8 cellular contexts compared by ENCODE assay signal in genomic region chr17:43983515-43984411, GRCh38. TPM values are rescaled to one million over a fixed set of nuclear protein-coding genes. Genes with fewer than 3 reads are reported as not detected.
DNase-seq lines count a peak whose midpoint lies in the region; ATAC-seq and TF ChIP-seq lines count a peak whose summit lies in the region.

No MANE protein-coding gene starts in this region.

- DNase-seq in breast epithelium (ENCODE audit: low spot score in 2 of 2): no peak
- DNase-seq in MCF 10A (ENCODE audit: unreplicated experiment): no peak
- DNase-seq in lung (ENCODE audit: low spot score): no peak
- peak; percentile 37 to 90 for DNase-seq in upper lobe of left lung
- no peak for DNase-seq in midbrain (lab: John Stamatoyannopoulos, UW)

- TF ChIP-seq CTCF in breast epithelium (IDR thresholded peaks at IDR 0.05) (no peak), MCF 10A (IDR thresholded peaks at IDR 0.05; ENCODE audit: unreplicated experiment) (no peak), brain (conservative IDR thresholded peaks at IDR 0.05) (peak; percentile 29 to 70), lung (IDR thresholded peaks at IDR 0.05; ENCODE audit: control extremely low read depth, extremely low read depth) (no peak), upper lobe of left lung (IDR thresholded peaks at IDR 0.05) (peak in 3 of 6 experiments; percentile 26 to 35 (median 27))

- TF ChIP-seq POLR2A in breast epithelium (IDR thresholded peaks at IDR 0.05) (no peak), upper lobe of left lung (IDR thresholded peaks at IDR 0.05) (no peak)

- H3K27ac Mint-ChIP-seq in MCF 10A (ENCODE audit: low read depth, unreplicated experiment): no peak overlapping the region
- H3K27ac Mint-ChIP-seq in brain: no peak overlapping the region

- H3K36me3 Mint-ChIP-seq in MCF 10A (ENCODE audit: insufficient read depth, unreplicated experiment) (no peaks in the 10 kb centered on the region), brain (no peaks in the 10 kb centered on the region)

- no peaks in the 10 kb centered on the region for H3K4me1 ChIP-seq in breast epithelium
- peaks cover 3 to 6% of the 10 kb centered on the region in 2 donors for H3K4me1 ChIP-seq in lung (ENCODE audit: control insufficient read depth in 2 of 2, insufficient read depth in 2 of 2, low read length in 2 of 2)
- H3K4me1 ChIP-seq in upper lobe of left lung: peaks cover 10 to 13% (median 12%) of the 10 kb centered on the region in 4 donors

- POLR2A ChIA-PET in MCF 10A (lab: Yijun Ruan, JAX): no interaction called here

- H3K36me3 ChIP-seq in breast epithelium (no peaks in the 10 kb centered on the region), lung (ENCODE audit: control insufficient read depth in 2 of 2, insufficient read depth in 2 of 2, low read length in 2 of 2) (no peaks in the 10 kb centered on the region), upper lobe of left lung (no peaks in the 10 kb centered on the region)

- 2% methylated on average over 48 to 78 of the region's 78 CpGs for WGBS in lung, 2 donors
- 4 to 6% methylated on average over 14 to 53 of the region's 78 CpGs for WGBS in upper lobe of left lung, 2 donors

- H3K27me3 Mint-ChIP-seq in MCF 10A (ENCODE audit: insufficient read depth, unreplicated experiment) (peaks cover 47% of the 10 kb centered on the region), brain (peaks cover 83% of the 10 kb centered on the region)

- CTCF ChIA-PET in MCF 10A (lab: Yijun Ruan, JAX): interaction anchor here (0.6 to 1.6 kb wide), 2 partner anchors 10 to 40 kb away, joined by 3 to 4 read pairs; no protein-coding TSS in a partner anchor

- H3K4me1 Mint-ChIP-seq in MCF 10A (ENCODE audit: insufficient read depth, unreplicated experiment): no peaks in the 10 kb centered on the region
- H3K4me1 Mint-ChIP-seq in brain: peaks cover 12% of the 10 kb centered on the region

- H3K9me3 Mint-ChIP-seq in MCF 10A (ENCODE audit: unreplicated experiment): no peaks in the 10 kb centered on the region
- peaks cover 0 to 2% (median 0%) of the 10 kb centered on the region in 5 experiments for H3K9me3 Mint-ChIP-seq in brain

- H3K27me3 ChIP-seq in breast epithelium: peaks cover 0 to 26% of the 10 kb centered on the region in 2 donors
- H3K27me3 ChIP-seq in lung (ENCODE audit: control insufficient read depth, insufficient read depth): no peaks in the 10 kb centered on the region
- peaks cover 0 to 14% (median 7%) of the 10 kb centered on the region in 4 donors for H3K27me3 ChIP-seq in upper lobe of left lung

- no peaks in the 10 kb centered on the region for H3K9me3 ChIP-seq in breast epithelium
- no peaks in the 10 kb centered on the region for H3K9me3 ChIP-seq in lung (ENCODE audit: control insufficient read depth in 2 of 2, insufficient read depth in 1 of 2, low read length in 1 of 2)
- no peaks in the 10 kb centered on the region for H3K9me3 ChIP-seq in upper lobe of left lung

- H3K27ac ChIP-seq in breast epithelium (no peak overlapping the region), lung (ENCODE audit: low read depth in 1 of 2, low read length in 1 of 2) (peak overlapping the region in 1 of 2 donors; percentile 47), upper lobe of left lung (peak overlapping the region in 3 of 4 donors; percentile 6 to 58 (median 55))

- H3K4me3 Mint-ChIP-seq in MCF 10A (ENCODE audit: unreplicated experiment) (no peak overlapping the region), brain (peak overlapping the region; percentile 58 to 77 (median 74))

- intact Hi-C loops in breast epithelium (cut with DNase I; ENCODE audit: low total_unique reads) (no loop called here), MCF 10A (cut with micrococcal nuclease) (no loop called here)

- peak; percentile 41 for ATAC-seq in lung (ENCODE audit: insufficient read depth, low FRiP score)
- ATAC-seq in upper lobe of left lung (ENCODE audit: low FRiP score in 2 of 2): peak; percentile 58 to 72
- no peak for ATAC-seq in HG03025 (IDR thresholded peaks at IDR 0.05; ENCODE audit: low FRiP score, unreplicated experiment)
- no peak for ATAC-seq in HG02610 (IDR thresholded peaks at IDR 0.05; ENCODE audit: unreplicated experiment)

- BruUV-seq in MCF 10A (replicated peaks; lab: Mats Ljungman, UMichigan): no TSS peak

- H3K4me3 ChIP-seq in breast epithelium (peak overlapping the region; percentile 39 to 63 (median 50)), lung (peak overlapping the region; percentile 14), upper lobe of left lung (peak overlapping the region; percentile 5 to 54 (median 46))

- TF ChIP-seq EP300 in upper lobe of left lung (IDR thresholded peaks at IDR 0.05): no peak

RNA-seq across cellular contexts. Expression of gene NAGS, which starts 20.7 kb away (rescaled TPM):
- 1 to 10 TPM in 2 of 3 donors, under 1 TPM in 1; 0.16 to 5.2 (median 4.7) TPM for total RNA-seq in breast epithelium
- total RNA-seq in MCF 10A (2022): 0.88 and 1.6 TPM in 2 replicates
- 1.2 TPM for polyA plus RNA-seq in brain (ENCODE audit: insufficient read depth, low read depth, low replicate concordance)
- total RNA-seq in lung: 10 to 100 TPM in 1 of 2 donors, 1 to 10 TPM in 1; 2.6 to 10.7 TPM
- 1 to 10 TPM; 3.6 to 6.4 TPM for polyA plus RNA-seq in lung
- total RNA-seq in upper lobe of left lung: 10 to 100 TPM in 1 of 6 donors, 1 to 10 TPM in 5; 4.3 to 12.4 (median 7.0) TPM

RNA-seq across cellular contexts. Expression of gene PYY, which starts 30.0 kb away (rescaled TPM):
- total RNA-seq in breast epithelium: under 1 TPM in 2 of 3 donors, not detected in 1; 0.88 to 0.98 TPM
- not detected in 2 replicates for total RNA-seq in MCF 10A (2022)
- not detected for polyA plus RNA-seq in brain (ENCODE audit: insufficient read depth, low read depth, low replicate concordance)
- total RNA-seq in lung: under 1 TPM in 1 of 2 donors, not detected in 1; 0.25 TPM
- under 1 TPM in 1 of 2 donors, not detected in 1; 0.05 TPM for polyA plus RNA-seq in lung
- total RNA-seq in upper lobe of left lung: under 1 TPM in 1 of 6 donors, not detected in 5; 0.60 TPM

RNA-seq across cellular contexts. Expression of gene TMEM101, which starts 31.0 kb away (rescaled TPM):
- total RNA-seq in breast epithelium (10 to 100 TPM; 28.6 to 80.8 (median 41.0) TPM), MCF 10A (2022) (25.6 and 26.1 TPM in 2 replicates), lung (10 to 100 TPM; 32.9 to 33.3 TPM), upper lobe of left lung (10 to 100 TPM; 10.5 to 36.9 (median 29.1) TPM)
- polyA plus RNA-seq in brain (ENCODE audit: insufficient read depth, low read depth, low replicate concordance) (34.5 TPM), lung (10 to 100 TPM; 28.7 to 43.5 TPM)

RNA-seq across cellular contexts. Expression of gene PPY, which starts 41.5 kb away (rescaled TPM):
- total RNA-seq in breast epithelium: not detected
- not detected in 2 replicates for total RNA-seq in MCF 10A (2022)
- not detected for polyA plus RNA-seq in brain (ENCODE audit: insufficient read depth, low read depth, low replicate concordance)
- total RNA-seq in lung: not detected
- polyA plus RNA-seq in lung: not detected
- not detected for total RNA-seq in upper lobe of left lung

Comparison
In these comparisons a context has a peak if more than half of its experiments do, and no peak if none do; other contexts are left out.
1. DNase-seq: peak in upper lobe of left lung (2 of 2); none in breast epithelium (0 of 2), MCF 10A (single experiment), lung (single experiment) and midbrain (single experiment).
2. H3K27ac ChIP-seq: peak in upper lobe of left lung (3 of 4); none in breast epithelium (0 of 2).
3. CTCF ChIP-seq: peak in brain (2 of 2); none in breast epithelium (0 of 3), MCF 10A (single experiment) and lung (single experiment).
4. ATAC-seq: peak in lung (single experiment) and upper lobe of left lung (2 of 2); none in HG03025 (single experiment) and HG02610 (single experiment).
5. Peak in every context shown above with its lines, with median percentiles within 50 percentile points of each other: H3K4me3 ChIP-seq.